In the genomic region with DNA sequence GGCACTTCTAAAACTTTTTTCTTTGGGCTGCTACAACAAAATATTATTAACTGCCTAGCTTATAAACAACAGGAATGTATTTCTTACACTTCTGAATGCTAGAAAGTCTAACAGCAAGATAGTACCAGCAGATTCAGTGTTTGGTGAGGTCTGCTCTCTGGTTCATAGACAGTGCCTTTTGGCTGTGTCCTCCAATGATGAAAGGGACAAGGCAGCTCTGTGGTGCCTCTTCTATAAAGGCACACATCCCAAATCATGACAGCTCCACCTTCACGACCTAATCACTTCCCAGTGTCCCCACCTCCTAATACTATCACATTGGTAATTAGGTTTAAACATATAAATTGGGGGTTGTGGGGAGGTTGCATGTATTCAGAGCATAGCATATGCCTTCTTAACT, we compare ENCODE assay signal across 13 cellular contexts. TPM values are rescaled to one million over a fixed set of nuclear protein-coding genes. Genes with fewer than 3 reads are reported as not detected.
A peak's percentile ranks its signal among the peaks of the same experiment; 100 is the strongest.
DNase-seq lines count a peak whose midpoint lies in the region; ATAC-seq, FAIRE-seq and TF ChIP-seq lines count a peak whose summit lies in the region.
"Had no signal": no experiment of that assay in that cellular context is flagged by ENCODE, and none has a peak within 500 bp of the region (broad histone marks: within the 10 kb centered on the region; RNA-seq: fewer than 3 reads in every experiment).

No MANE protein-coding gene starts in this region.

- POLR2A ChIA-PET in A549 (lab: Yijun Ruan, JAX), result no interaction called here
- POLR2A ChIA-PET in activated CD8-positive, alpha-beta T cell treated with anti-CD3 and anti-CD28 coated beads, Interleukin-2, amount 10 ng/mL, durations not matched to agents 7 days and 5 days (lab: Charles Lee), result no interaction called here

- no peak overlapping the region for H3K27ac ChIP-seq in A549

- ATAC-seq in A549 (peak; percentile 47 to 65; a peak in 3 of 6 replicates), GM19043 (IDR thresholded peaks at IDR 0.05; ENCODE audit: low read depth, unreplicated experiment) (peak; percentile 9), HG03196 (IDR thresholded peaks at IDR 0.05; ENCODE audit: unreplicated experiment) (peak; percentile 18), HG02642 (IDR thresholded peaks at IDR 0.05; ENCODE audit: poor library complexity, unreplicated experiment) (no peak)
- no peak for ATAC-seq in activated CD8-positive, alpha-beta T cell treated with anti-CD3 and anti-CD28 coated beads, Interleukin-2, amount 10 ng/mL, durations not matched to agents 7 days and 5 days

- no peaks in the 10 kb centered on the region for H3K27me3 Mint-ChIP-seq in activated CD8-positive, alpha-beta T cell treated with anti-CD3 and anti-CD28 coated beads, Interleukin-2, amount 10 ng/mL, durations not matched to agents 7 days and 5 days (ENCODE audit: low read depth)
- H3K27me3 Mint-ChIP-seq: CD4-positive, alpha-beta T cell had no signal

- no peaks in the 10 kb centered on the region for H3K4me1 Mint-ChIP-seq in activated CD8-positive, alpha-beta T cell treated with anti-CD3 and anti-CD28 coated beads, Interleukin-2, amount 10 ng/mL, durations not matched to agents 7 days and 5 days (ENCODE audit: low read depth)

- peaks cover 6% of the 10 kb centered on the region for H3K36me3 ChIP-seq in adipocyte (ENCODE audit: control insufficient read depth, insufficient read depth, low read length, severe bottlenecking)

- no peak overlapping the region for H3K4me3 ChIP-seq in A549
- H3K4me3 ChIP-seq in adipocyte (ENCODE audit: low read length), result no peak overlapping the region

- H3K36me3 Mint-ChIP-seq in activated CD8-positive, alpha-beta T cell treated with anti-CD3 and anti-CD28 coated beads, Interleukin-2, amount 10 ng/mL, durations not matched to agents 7 days and 5 days (ENCODE audit: low read depth), result no peaks in the 10 kb centered on the region

- TF ChIP-seq EP300 in A549 (IDR thresholded peaks at IDR 0.05), result no peak

- no peak for FAIRE-seq in A549 (lab: Jason Lieb, UNC)
- FAIRE-seq in urothelium cell line (lab: Jason Lieb, UNC), result no peak
- FAIRE-seq: GM12892 had no signal

- no peaks in the 10 kb centered on the region for H3K9me3 Mint-ChIP-seq in activated CD8-positive, alpha-beta T cell treated with anti-CD3 and anti-CD28 coated beads, Interleukin-2, amount 10 ng/mL, durations not matched to agents 7 days and 5 days (ENCODE audit: insufficient read depth)
- H3K9me3 Mint-ChIP-seq: CD4-positive, alpha-beta T cell had no signal

- TF ChIP-seq RAD21 in A549 (conservative IDR thresholded peaks at IDR 0.05 in 1 of 2, IDR thresholded peaks at IDR 0.05 in 1 of 2), result no peak

- DNase-seq in A549 (ENCODE audit: low read depth in 1 of 2, low spot score in 1 of 2), result no peak
- DNase-seq in adipocyte (ENCODE audit: low read depth), result no peak
- DNase-seq in urothelium cell line (ENCODE audit: low spot score), result no peak
- DNase-seq in SIG-M5 (lab: John Stamatoyannopoulos, UW), result no peak
- no peak for DNase-seq in activated CD8-positive, alpha-beta T cell treated with anti-CD3 and anti-CD28 coated beads, Interleukin-2, amount 10 ng/mL, durations not matched to agents 7 days and 5 days
- DNase-seq: Calu3; CD4-positive, alpha-beta T cell had no signal

- peak overlapping the region; percentile 62; the same call in 2 of the 3 replicates for H3K4me2 ChIP-seq in A549

- CTCF ChIA-PET in A549 (lab: Yijun Ruan, JAX), result interaction anchor here (0.7 to 2.7 kb wide), 16 partner anchors 11 to 953 kb away, joined by 3 to 20 read pairs (median 4); no protein-coding TSS in a partner anchor
- CTCF ChIA-PET in activated CD8-positive, alpha-beta T cell treated with anti-CD3 and anti-CD28 coated beads, Interleukin-2, amount 10 ng/mL, durations not matched to agents 7 days and 5 days (lab: Charles Lee), result interaction anchor here (4.5 kb wide), 1 partner anchor 513 kb away, joined by 22 read pairs; no protein-coding TSS in a partner anchor

- TF ChIP-seq POLR2A in A549 (IDR thresholded peaks at IDR 0.05; ENCODE audit: low read length), result no peak

- no peaks in the 10 kb centered on the region for H3K27me3 ChIP-seq in adipocyte (replicated peaks; ENCODE audit: control insufficient read depth, insufficient read depth, low read length)

- H3K27ac Mint-ChIP-seq in activated CD8-positive, alpha-beta T cell treated with anti-CD3 and anti-CD28 coated beads, Interleukin-2, amount 10 ng/mL, durations not matched to agents 7 days and 5 days, result no peak overlapping the region
- H3K27ac Mint-ChIP-seq: CD4-positive, alpha-beta T cell had no signal

- no peak overlapping the region for H3K4me3 Mint-ChIP-seq in activated CD8-positive, alpha-beta T cell treated with anti-CD3 and anti-CD28 coated beads, Interleukin-2, amount 10 ng/mL, durations not matched to agents 7 days and 5 days
- H3K4me3 Mint-ChIP-seq: CD4-positive, alpha-beta T cell had no signal

- H3K4me1 ChIP-seq in A549, result no peaks in the 10 kb centered on the region
- peaks cover 11% of the 10 kb centered on the region for H3K4me1 ChIP-seq in adipocyte (ENCODE audit: control insufficient read depth, insufficient read depth, low read length)

- no peak for TF ChIP-seq CTCF in A549 (IDR thresholded peaks at IDR 0.05)

- peak overlapping the region; percentile 31 for H3K9ac ChIP-seq in adipocyte (ENCODE audit: low read length)

- no peaks in the 10 kb centered on the region for H3K9me3 ChIP-seq in A549
- no peaks in the 10 kb centered on the region for H3K9me3 ChIP-seq in adipocyte (ENCODE audit: control insufficient read depth, low read length)

- WGBS in A549 (ENCODE audit: missing lambda C conversion rate), result 0% methylated on average over 1 of the region's 1 CpG

TF ChIP-seq in A549, 52 proteins besides CTCF, POLR2A, EP300 and RAD21:
- no peak for TF ChIP-seq HOXB5 (CRISPR knock-in tag; IDR thresholded peaks at IDR 0.05)
- TF ChIP-seq, protein P1, sequence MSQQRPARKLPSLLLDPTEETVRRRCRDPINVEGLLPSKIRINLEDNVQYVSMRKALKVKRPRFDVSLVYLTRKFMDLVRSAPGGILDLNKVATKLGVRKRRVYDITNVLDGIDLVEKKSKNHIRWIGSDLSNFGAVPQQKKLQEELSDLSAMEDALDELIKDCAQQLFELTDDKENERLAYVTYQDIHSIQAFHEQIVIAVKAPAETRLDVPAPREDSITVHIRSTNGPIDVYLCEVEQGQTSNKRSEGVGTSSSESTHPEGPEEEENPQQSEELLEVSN (IDR thresholded peaks at IDR 0.05; ENCODE audit: borderline replicate concordance, low read depth), result no peak
- TF ChIP-seq ZSCAN20 (CRISPR knock-in tag; IDR thresholded peaks at IDR 0.05), result no peak
- no peak for TF ChIP-seq HDAC2 (IDR thresholded peaks at IDR 0.05)
- TF ChIP-seq FOSB (CRISPR knock-in tag; IDR thresholded peaks at IDR 0.05), result no peak
- no peak for TF ChIP-seq HOXB13 (CRISPR knock-in tag; IDR thresholded peaks at IDR 0.05; ENCODE audit: low read depth)
- TF ChIP-seq, protein P2, sequence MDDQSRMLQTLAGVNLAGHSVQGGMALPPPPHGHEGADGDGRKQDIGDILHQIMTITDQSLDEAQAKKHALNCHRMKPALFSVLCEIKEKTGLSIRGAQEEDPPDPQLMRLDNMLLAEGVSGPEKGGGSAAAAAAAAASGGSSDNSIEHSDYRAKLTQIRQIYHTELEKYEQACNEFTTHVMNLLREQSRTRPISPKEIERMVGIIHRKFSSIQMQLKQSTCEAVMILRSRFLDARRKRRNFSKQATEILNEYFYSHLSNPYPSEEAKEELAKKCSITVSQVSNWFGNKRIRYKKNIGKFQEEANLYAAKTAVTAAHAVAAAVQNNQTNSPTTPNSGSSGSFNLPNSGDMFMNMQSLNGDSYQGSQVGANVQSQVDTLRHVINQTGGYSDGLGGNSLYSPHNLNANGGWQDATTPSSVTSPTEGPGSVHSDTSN (IDR thresholded peaks at IDR 0.05), result no peak
- TF ChIP-seq BHLHE40 (IDR thresholded peaks at IDR 0.05; ENCODE audit: low read depth, low read length), result no peak
- TF ChIP-seq JUNB (IDR thresholded peaks at IDR 0.05), result no peak
- TF ChIP-seq ZNF302 (CRISPR knock-in tag; IDR thresholded peaks at IDR 0.05), result no peak
- no peak for TF ChIP-seq RNF2 (IDR thresholded peaks at IDR 0.05; ENCODE audit: borderline replicate concordance, low read depth)
TF ChIP-seq in A549: peak in this region for 0.

RNA-seq across cellular contexts. Expression of a gene that starts 9.5 kb away (rescaled TPM):
- 68.1 and 78.5 TPM in 2 replicates for polyA plus RNA-seq in A549 (2011; rRNA removed)
- 1.9 and 2.6 TPM in 2 replicates for polyA plus RNA-seq in A549 (2012; cell fraction: cytosol; rRNA removed)
- 2.1 and 2.5 TPM in 2 replicates for polyA plus RNA-seq in A549 (2012; cell fraction: nucleus; rRNA removed)
- 4.8 to 8.2 TPM (median 6.3 TPM) in 3 replicates for polyA plus RNA-seq in A549 (2017; fragmentation: RNase III; extraction: RNeasy Plus Mini Kit Qiagen cat#74134 plus additional on column Dnase treatment)
- 16.2 and 22.3 TPM in 2 replicates for polyA minus RNA-seq in A549 (2011; rRNA and poly(A)+ RNA removed)
- 1 to 10 TPM; 1.4 to 1.7 TPM for total RNA-seq in activated CD8-positive, alpha-beta T cell treated with anti-CD3 and anti-CD28 coated beads, Interleukin-2, amount 10 ng/mL, durations not matched to agents 7 days and 5 days

RNA-seq across cellular contexts. Expression of a gene that starts 53.1 kb away (rescaled TPM):
- polyA plus RNA-seq in A549 (2011; rRNA removed) (1.7 and 1.8 TPM in 2 replicates), A549 (2017; fragmentation: RNase III; extraction: RNeasy Plus Mini Kit Qiagen cat#74134 plus additional on column Dnase treatment) (0.05 to 0.15 TPM (median 0.14 TPM) in 3 replicates)
- polyA plus RNA-seq in A549 (2012; cell fraction: cytosol; rRNA removed), result 0.01 and 0.03 TPM in 2 replicates
- 0.05 and 0.11 TPM in 2 replicates for polyA plus RNA-seq in A549 (2012; cell fraction: nucleus; rRNA removed)
- 4.8 and 5.8 TPM in 2 replicates for polyA minus RNA-seq in A549 (2011; rRNA and poly(A)+ RNA removed)
- total RNA-seq in activated CD8-positive, alpha-beta T cell treated with anti-CD3 and anti-CD28 coated beads, Interleukin-2, amount 10 ng/mL, durations not matched to agents 7 days and 5 days, result not detected
- total RNA-seq: CD4-positive, alpha-beta T cell; HT-29; T-helper 2 cell treated with Interferon-gamma antibody and Interleukin-4, amounts not matched to agents 100 ng/mL and 5 ng/mL, for 36 hours had no signal

Comparison
In these comparisons a context has a peak if more than half of its experiments do, and no peak if none do; other contexts are left out.
1. ATAC-seq: peak in A549 (2 of 2), GM19043 (single experiment) and HG03196 (single experiment); none in HG02642 (single experiment) and activated CD8-positive, alpha-beta T cell treated with anti-CD3 and anti-CD28 coated beads, Interleukin-2, amount 10 ng/mL, durations not matched to agents 7 days and 5 days (single experiment).